ENCODE assay signal across 9 cellular contexts in genomic region chr10:109895095-109895818, GRCh38. TPM values are rescaled to one million over a fixed set of nuclear protein-coding genes. Genes with fewer than 3 reads are reported as not detected.
DNase-seq lines count a peak whose midpoint lies in the region; ATAC-seq lines count a peak whose summit lies in the region.
"Had no signal": no experiment of that assay in that cellular context is flagged by ENCODE, and none has a peak within 500 bp of the region (broad histone marks: within the 10 kb centered on the region; RNA-seq: fewer than 3 reads in every experiment).

No MANE protein-coding gene starts in this region.

- no peak overlapping the region for H3K27ac Mint-ChIP-seq in activated naive CD4-positive, alpha-beta T cell treated with anti-CD3 and anti-CD28 coated beads, Interleukin-2, amount 50 U/mL, for 72 hours

- H4K20me1 ChIP-seq in BLaER1 treated with 17β-estradiol and CSF1 and Interleukin-3, amounts not matched to agents 10 nM and 100 nM = peaks cover 0 to 65% (median 28%) of the 10 kb centered on the region in 11 experiments; a peak in 16 of 22 replicates

- H3K9me3 ChIP-seq in BLaER1 treated with 17β-estradiol and CSF1 and Interleukin-3, amounts not matched to agents 10 nM and 100 nM (replicated peaks in 1 of 11) = 0 out of 22 replicates have a peak, but pooled peaks cover 0 to 8% (median 0%) of the 10 kb centered on the region in 11 experiments

- peaks cover 23 to 65% (median 38%) of the 10 kb centered on the region in 10 experiments for H3K4me1 ChIP-seq in BLaER1 treated with 17β-estradiol and CSF1 and Interleukin-3, amounts not matched to agents 10 nM and 100 nM

- no peaks in the 10 kb centered on the region for H3K9me3 Mint-ChIP-seq in activated naive CD4-positive, alpha-beta T cell treated with anti-CD3 and anti-CD28 coated beads, Interleukin-2, amount 50 U/mL, for 72 hours

- DNase-seq in cardiac septum (ENCODE audit: low spot score) (peak; percentile 90), posterior cingulate gyrus (peak in 8 of 10 donors; percentile 51 to 95 (median 79)), H4 (ENCODE audit: low spot score) (no peak), NCI-H446 treated with DMSO at 0.1 percent for 48 hours (lab: John Stamatoyannopoulos, UW) (no peak)
- no peak for DNase-seq in activated naive CD4-positive, alpha-beta T cell treated with anti-CD3 and anti-CD28 coated beads, Interleukin-2, amount 50 U/mL, for 72 hours (ENCODE audit: low spot score in 2 of 2)
- DNase-seq: activated T-cell treated with anti-CD3 and anti-CD28 coated beads for 4 hours had no signal

- peak overlapping the region; percentile 5 to 59 (median 32); a peak in 19 of 22 replicates for H3K4me2 ChIP-seq in BLaER1 treated with 17β-estradiol and CSF1 and Interleukin-3, amounts not matched to agents 10 nM and 100 nM

- H3K27me3 ChIP-seq in BLaER1 treated with 17β-estradiol and CSF1 and Interleukin-3, amounts not matched to agents 10 nM and 100 nM = no peaks in the 10 kb centered on the region

- H3K4me3 ChIP-seq in BLaER1 treated with 17β-estradiol and CSF1 and Interleukin-3, amounts not matched to agents 10 nM and 100 nM = no peak overlapping the region

- no peak overlapping the region for H3K9ac ChIP-seq in BLaER1 treated with 17β-estradiol and CSF1 and Interleukin-3, amounts not matched to agents 10 nM and 100 nM

- H3K36me3 ChIP-seq in BLaER1 treated with 17β-estradiol and CSF1 and Interleukin-3, amounts not matched to agents 10 nM and 100 nM = peaks cover 55 to 92% (median 73%) of the 10 kb centered on the region in 11 experiments

- no peak for ATAC-seq in HG02623 (IDR thresholded peaks at IDR 0.05; ENCODE audit: unreplicated experiment)
- ATAC-seq in activated naive CD4-positive, alpha-beta T cell treated with anti-CD3 and anti-CD28 coated beads, Interleukin-2, amount 50 U/mL, for 72 hours = no peak

- intact Hi-C loops in cardiac septum (cut with DNase I) (loop anchor here (2.0 to 5.0 kb wide), 5 partner anchors 72 to 327 kb away; partner anchors contain the start of genes ADD3 and MXI1), posterior cingulate gyrus (cut with DNase I) (loop anchor here (10.0 kb wide), 1 partner anchor 110 kb away; the partner anchor contains the start of gene ADD3)

- peak overlapping the region in 3 of 11 experiments; percentile 4 to 53 (median 33); a peak in 4 of 22 replicates for H3K27ac ChIP-seq in BLaER1 treated with 17β-estradiol and CSF1 and Interleukin-3, amounts not matched to agents 10 nM and 100 nM
- H3K27ac ChIP-seq in angular gyrus (ENCODE audit: low read depth, low read length) = peak overlapping the region; percentile 82

- peaks cover 13 to 36% of the 10 kb centered on the region in 2 donors for H3K36me3 Mint-ChIP-seq in activated naive CD4-positive, alpha-beta T cell treated with anti-CD3 and anti-CD28 coated beads, Interleukin-2, amount 50 U/mL, for 72 hours

RNA-seq across cellular contexts. Expression of gene XPNPEP1, which starts 28.1 kb away (rescaled TPM):
- total RNA-seq in cardiac septum = 43.5 TPM
- total RNA-seq in H4 (2014; rRNA removed; shearing (Covaris generic)) = 90.9 and 123 TPM in 2 replicates
- total RNA-seq in activated naive CD4-positive, alpha-beta T cell treated with anti-CD3 and anti-CD28 coated beads, Interleukin-2, amount 50 U/mL, for 72 hours = 100 to 1,000 TPM in 1 of 2 donors, 10 to 100 TPM in 1; 77.9 to 118 TPM

Comparison
In these comparisons a context has a peak if more than half of its experiments do, and no peak if none do; other contexts are left out.
1. DNase-seq: peak in cardiac septum (single experiment) and posterior cingulate gyrus (8 of 10); none in H4 (single experiment), NCI-H446 treated with DMSO at 0.1 percent for 48 hours (single experiment) and activated naive CD4-positive, alpha-beta T cell treated with anti-CD3 and anti-CD28 coated beads, Interleukin-2, amount 50 U/mL, for 72 hours (0 of 2).